In genomic region chr10:110501142-110501937, GRCh38 we compare ENCODE assay signal across 1 cellular context.
TF ChIP-seq lines count a peak whose summit lies in the region.

No MANE protein-coding gene starts in this region.

TF ChIP-seq in K562, 482 proteins besides CTCF, POLR2A, EP300 and RAD21 (continued from another document and continues in another):
- TF ChIP-seq SMAD4 (CRISPR knock-in tag; conservative IDR thresholded peaks at IDR 0.05): no peak; the same call in 1 of the 2 replicates
- TF ChIP-seq, protein P1, sequence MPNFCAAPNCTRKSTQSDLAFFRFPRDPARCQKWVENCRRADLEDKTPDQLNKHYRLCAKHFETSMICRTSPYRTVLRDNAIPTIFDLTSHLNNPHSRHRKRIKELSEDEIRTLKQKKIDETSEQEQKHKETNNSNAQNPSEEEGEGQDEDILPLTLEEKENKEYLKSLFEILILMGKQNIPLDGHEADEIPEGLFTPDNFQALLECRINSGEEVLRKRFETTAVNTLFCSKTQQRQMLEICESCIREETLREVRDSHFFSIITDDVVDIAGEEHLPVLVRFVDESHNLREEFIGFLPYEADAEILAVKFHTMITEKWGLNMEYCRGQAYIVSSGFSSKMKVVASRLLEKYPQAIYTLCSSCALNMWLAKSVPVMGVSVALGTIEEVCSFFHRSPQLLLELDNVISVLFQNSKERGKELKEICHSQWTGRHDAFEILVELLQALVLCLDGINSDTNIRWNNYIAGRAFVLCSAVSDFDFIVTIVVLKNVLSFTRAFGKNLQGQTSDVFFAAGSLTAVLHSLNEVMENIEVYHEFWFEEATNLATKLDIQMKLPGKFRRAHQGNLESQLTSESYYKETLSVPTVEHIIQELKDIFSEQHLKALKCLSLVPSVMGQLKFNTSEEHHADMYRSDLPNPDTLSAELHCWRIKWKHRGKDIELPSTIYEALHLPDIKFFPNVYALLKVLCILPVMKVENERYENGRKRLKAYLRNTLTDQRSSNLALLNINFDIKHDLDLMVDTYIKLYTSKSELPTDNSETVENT (CRISPR knock-in tag; IDR thresholded peaks at IDR 0.05): no peak
- TF ChIP-seq ZNF165 (CRISPR knock-in tag; IDR thresholded peaks at IDR 0.05; ENCODE audit: borderline replicate concordance): no peak
- TF ChIP-seq ZNF449 (CRISPR knock-in tag; IDR thresholded peaks at IDR 0.05): no peak
- TF ChIP-seq ZKSCAN3 (CRISPR knock-in tag; IDR thresholded peaks at IDR 0.05): no peak
- no peak for TF ChIP-seq ZFPM2 (CRISPR knock-in tag; IDR thresholded peaks at IDR 0.05)
- TF ChIP-seq HDAC2 (IDR thresholded peaks at IDR 0.05): 0 out of 2 replicates have a peak, but pooled peaks have one; percentile 66
- no peak for TF ChIP-seq HMG20B (CRISPR knock-in tag; IDR thresholded peaks at IDR 0.05)
- TF ChIP-seq ETS1 (conservative IDR thresholded peaks at IDR 0.05; ENCODE audit: control insufficient read depth, low read depth, low read length): 0 out of 2 replicates have a peak, but pooled peaks have one; percentile 30
- TF ChIP-seq SP1 (CRISPR knock-in tag; IDR thresholded peaks at IDR 0.05): peak; percentile 27; the same call in 1 of the 2 replicates
- no peak for TF ChIP-seq ZNF436 (CRISPR knock-in tag; IDR thresholded peaks at IDR 0.05)
- TF ChIP-seq, protein P2, sequence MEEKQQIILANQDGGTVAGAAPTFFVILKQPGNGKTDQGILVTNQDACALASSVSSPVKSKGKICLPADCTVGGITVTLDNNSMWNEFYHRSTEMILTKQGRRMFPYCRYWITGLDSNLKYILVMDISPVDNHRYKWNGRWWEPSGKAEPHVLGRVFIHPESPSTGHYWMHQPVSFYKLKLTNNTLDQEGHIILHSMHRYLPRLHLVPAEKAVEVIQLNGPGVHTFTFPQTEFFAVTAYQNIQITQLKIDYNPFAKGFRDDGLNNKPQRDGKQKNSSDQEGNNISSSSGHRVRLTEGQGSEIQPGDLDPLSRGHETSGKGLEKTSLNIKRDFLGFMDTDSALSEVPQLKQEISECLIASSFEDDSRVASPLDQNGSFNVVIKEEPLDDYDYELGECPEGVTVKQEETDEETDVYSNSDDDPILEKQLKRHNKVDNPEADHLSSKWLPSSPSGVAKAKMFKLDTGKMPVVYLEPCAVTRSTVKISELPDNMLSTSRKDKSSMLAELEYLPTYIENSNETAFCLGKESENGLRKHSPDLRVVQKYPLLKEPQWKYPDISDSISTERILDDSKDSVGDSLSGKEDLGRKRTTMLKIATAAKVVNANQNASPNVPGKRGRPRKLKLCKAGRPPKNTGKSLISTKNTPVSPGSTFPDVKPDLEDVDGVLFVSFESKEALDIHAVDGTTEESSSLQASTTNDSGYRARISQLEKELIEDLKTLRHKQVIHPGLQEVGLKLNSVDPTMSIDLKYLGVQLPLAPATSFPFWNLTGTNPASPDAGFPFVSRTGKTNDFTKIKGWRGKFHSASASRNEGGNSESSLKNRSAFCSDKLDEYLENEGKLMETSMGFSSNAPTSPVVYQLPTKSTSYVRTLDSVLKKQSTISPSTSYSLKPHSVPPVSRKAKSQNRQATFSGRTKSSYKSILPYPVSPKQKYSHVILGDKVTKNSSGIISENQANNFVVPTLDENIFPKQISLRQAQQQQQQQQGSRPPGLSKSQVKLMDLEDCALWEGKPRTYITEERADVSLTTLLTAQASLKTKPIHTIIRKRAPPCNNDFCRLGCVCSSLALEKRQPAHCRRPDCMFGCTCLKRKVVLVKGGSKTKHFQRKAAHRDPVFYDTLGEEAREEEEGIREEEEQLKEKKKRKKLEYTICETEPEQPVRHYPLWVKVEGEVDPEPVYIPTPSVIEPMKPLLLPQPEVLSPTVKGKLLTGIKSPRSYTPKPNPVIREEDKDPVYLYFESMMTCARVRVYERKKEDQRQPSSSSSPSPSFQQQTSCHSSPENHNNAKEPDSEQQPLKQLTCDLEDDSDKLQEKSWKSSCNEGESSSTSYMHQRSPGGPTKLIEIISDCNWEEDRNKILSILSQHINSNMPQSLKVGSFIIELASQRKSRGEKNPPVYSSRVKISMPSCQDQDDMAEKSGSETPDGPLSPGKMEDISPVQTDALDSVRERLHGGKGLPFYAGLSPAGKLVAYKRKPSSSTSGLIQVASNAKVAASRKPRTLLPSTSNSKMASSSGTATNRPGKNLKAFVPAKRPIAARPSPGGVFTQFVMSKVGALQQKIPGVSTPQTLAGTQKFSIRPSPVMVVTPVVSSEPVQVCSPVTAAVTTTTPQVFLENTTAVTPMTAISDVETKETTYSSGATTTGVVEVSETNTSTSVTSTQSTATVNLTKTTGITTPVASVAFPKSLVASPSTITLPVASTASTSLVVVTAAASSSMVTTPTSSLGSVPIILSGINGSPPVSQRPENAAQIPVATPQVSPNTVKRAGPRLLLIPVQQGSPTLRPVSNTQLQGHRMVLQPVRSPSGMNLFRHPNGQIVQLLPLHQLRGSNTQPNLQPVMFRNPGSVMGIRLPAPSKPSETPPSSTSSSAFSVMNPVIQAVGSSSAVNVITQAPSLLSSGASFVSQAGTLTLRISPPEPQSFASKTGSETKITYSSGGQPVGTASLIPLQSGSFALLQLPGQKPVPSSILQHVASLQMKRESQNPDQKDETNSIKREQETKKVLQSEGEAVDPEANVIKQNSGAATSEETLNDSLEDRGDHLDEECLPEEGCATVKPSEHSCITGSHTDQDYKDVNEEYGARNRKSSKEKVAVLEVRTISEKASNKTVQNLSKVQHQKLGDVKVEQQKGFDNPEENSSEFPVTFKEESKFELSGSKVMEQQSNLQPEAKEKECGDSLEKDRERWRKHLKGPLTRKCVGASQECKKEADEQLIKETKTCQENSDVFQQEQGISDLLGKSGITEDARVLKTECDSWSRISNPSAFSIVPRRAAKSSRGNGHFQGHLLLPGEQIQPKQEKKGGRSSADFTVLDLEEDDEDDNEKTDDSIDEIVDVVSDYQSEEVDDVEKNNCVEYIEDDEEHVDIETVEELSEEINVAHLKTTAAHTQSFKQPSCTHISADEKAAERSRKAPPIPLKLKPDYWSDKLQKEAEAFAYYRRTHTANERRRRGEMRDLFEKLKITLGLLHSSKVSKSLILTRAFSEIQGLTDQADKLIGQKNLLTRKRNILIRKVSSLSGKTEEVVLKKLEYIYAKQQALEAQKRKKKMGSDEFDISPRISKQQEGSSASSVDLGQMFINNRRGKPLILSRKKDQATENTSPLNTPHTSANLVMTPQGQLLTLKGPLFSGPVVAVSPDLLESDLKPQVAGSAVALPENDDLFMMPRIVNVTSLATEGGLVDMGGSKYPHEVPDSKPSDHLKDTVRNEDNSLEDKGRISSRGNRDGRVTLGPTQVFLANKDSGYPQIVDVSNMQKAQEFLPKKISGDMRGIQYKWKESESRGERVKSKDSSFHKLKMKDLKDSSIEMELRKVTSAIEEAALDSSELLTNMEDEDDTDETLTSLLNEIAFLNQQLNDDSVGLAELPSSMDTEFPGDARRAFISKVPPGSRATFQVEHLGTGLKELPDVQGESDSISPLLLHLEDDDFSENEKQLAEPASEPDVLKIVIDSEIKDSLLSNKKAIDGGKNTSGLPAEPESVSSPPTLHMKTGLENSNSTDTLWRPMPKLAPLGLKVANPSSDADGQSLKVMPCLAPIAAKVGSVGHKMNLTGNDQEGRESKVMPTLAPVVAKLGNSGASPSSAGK (IDR thresholded peaks at IDR 0.05): peak; percentile 39; the same call in 1 of the 2 replicates
- no peak for TF ChIP-seq ZBTB8A (IDR thresholded peaks at IDR 0.05; ENCODE audit: partially characterized antibody)
- TF ChIP-seq FOSL1 (tag; conservative IDR thresholded peaks at IDR 0.05): peak; percentile 94
- no peak for TF ChIP-seq CSDE1 (IDR thresholded peaks at IDR 0.05)
- no peak for TF ChIP-seq PML (IDR thresholded peaks at IDR 0.05; ENCODE audit: low read length)
- TF ChIP-seq FIP1L1 (IDR thresholded peaks at IDR 0.05; ENCODE audit: low read depth, low read length, poor library complexity, severe bottlenecking): no peak
- no peak for TF ChIP-seq ZBTB40 (IDR thresholded peaks at IDR 0.05)
- no peak for TF ChIP-seq ZBTB40 (CRISPR knock-in tag; IDR thresholded peaks at IDR 0.05)
- TF ChIP-seq, protein P3, sequence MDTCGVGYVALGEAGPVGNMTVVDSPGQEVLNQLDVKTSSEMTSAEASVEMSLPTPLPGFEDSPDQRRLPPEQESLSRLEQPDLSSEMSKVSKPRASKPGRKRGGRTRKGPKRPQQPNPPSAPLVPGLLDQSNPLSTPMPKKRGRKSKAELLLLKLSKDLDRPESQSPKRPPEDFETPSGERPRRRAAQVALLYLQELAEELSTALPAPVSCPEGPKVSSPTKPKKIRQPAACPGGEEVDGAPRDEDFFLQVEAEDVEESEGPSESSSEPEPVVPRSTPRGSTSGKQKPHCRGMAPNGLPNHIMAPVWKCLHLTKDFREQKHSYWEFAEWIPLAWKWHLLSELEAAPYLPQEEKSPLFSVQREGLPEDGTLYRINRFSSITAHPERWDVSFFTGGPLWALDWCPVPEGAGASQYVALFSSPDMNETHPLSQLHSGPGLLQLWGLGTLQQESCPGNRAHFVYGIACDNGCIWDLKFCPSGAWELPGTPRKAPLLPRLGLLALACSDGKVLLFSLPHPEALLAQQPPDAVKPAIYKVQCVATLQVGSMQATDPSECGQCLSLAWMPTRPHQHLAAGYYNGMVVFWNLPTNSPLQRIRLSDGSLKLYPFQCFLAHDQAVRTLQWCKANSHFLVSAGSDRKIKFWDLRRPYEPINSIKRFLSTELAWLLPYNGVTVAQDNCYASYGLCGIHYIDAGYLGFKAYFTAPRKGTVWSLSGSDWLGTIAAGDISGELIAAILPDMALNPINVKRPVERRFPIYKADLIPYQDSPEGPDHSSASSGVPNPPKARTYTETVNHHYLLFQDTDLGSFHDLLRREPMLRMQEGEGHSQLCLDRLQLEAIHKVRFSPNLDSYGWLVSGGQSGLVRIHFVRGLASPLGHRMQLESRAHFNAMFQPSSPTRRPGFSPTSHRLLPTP (IDR thresholded peaks at IDR 0.05; ENCODE audit: borderline replicate concordance, extremely low read depth, insufficient read length): no peak
- TF ChIP-seq ZNF217 (CRISPR knock-in tag; IDR thresholded peaks at IDR 0.05): no peak
- TF ChIP-seq JUND (IDR thresholded peaks at IDR 0.05; ENCODE audit: borderline replicate concordance, low read depth, low read length): peak; percentile 98
- peak; percentile 96; the same call in 2 of the 3 replicates for TF ChIP-seq JUND (tag; IDR thresholded peaks at IDR 0.05; ENCODE audit: borderline replicate concordance, low read depth, low read length)
